In the genomic region with DNA sequence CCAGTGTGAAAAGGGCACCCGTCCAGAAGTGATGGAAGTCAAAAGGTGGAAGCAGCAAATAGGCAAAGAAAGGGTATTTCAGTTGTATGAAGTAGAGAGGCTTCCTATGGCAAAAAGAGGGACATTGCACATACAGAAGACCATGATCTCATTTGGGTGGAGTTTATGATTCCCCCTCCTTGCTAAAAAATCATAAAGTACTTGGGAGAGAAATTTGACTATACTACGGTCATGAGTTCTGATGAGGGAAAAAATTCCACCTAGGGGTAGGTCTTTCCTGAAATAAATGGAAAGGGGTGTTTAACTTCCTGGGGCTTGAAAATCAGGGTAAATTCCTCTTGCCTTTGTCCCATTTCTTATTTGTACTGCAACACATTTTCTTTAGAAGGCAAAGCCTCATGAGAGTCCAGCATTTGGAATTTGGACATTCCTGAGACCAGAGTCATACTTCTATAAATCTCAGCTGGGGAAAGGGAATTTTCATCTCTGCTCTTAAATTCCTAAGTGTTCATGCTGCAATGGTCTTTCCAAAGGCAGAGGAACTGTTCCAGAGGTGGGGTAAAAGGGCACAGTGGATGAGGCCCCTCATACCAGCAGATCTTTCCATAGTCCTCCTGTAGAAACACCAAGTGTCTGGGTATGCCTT, we compare ENCODE assay signal across 10 cellular contexts. TPM values are rescaled to one million over a fixed set of nuclear protein-coding genes. Genes with fewer than 3 reads are reported as not detected.
DNase-seq lines count a peak whose midpoint lies in the region; ATAC-seq and TF ChIP-seq lines count a peak whose summit lies in the region.
"Had no signal": no experiment of that assay in that cellular context is flagged by ENCODE, and none has a peak within 500 bp of the region (broad histone marks: within the 10 kb centered on the region; RNA-seq: fewer than 3 reads in every experiment).

No MANE protein-coding gene starts in this region.

- intact Hi-C loops in ascending aorta (cut with DNase I) (loop anchor here (5.0 kb wide), 1 partner anchor 1301 kb away; the partner anchor contains the start of gene EEF2K), left cardiac atrium (cut with DNase I) (loop anchor here in 1 of 2 donors (10.0 kb wide), 1 partner anchor 52 kb away; no protein-coding TSS in a partner anchor)

- no peaks in the 10 kb centered on the region for H3K9me3 ChIP-seq in ascending aorta
- no peaks in the 10 kb centered on the region for H3K9me3 ChIP-seq in skeletal muscle satellite cell (replicated peaks; ENCODE audit: low read length)

- H3K27ac ChIP-seq in ascending aorta = peak overlapping the region; percentile 96 to 100

- H3K27me3 ChIP-seq in ascending aorta (no peaks in the 10 kb centered on the region), skeletal muscle satellite cell (ENCODE audit: control insufficient read depth, insufficient read depth, low read length) (no peaks in the 10 kb centered on the region)

- DNase-seq in GM04504 (ENCODE audit: low read depth) (peak; percentile 76), ascending aorta (ENCODE audit: low spot score in 2 of 2) (peak in 1 of 2 donors; percentile 76), left cardiac atrium (no peak), inferior parietal cortex (ENCODE audit: extremely low spot score) (no peak), NCI-H1092 (lab: John Stamatoyannopoulos, UW) (no peak), NCI-H2107 treated with DMSO at 0.1 percent for 48 hours (lab: John Stamatoyannopoulos, UW; ENCODE audit: unreplicated experiment) (no peak)
- DNase-seq: activated T-cell treated with anti-CD3 and anti-CD28 coated beads, Interleukin-2, amount 50 U/mL, for 24 hours; SHP77 had no signal

- no peak for TF ChIP-seq CTCF in ascending aorta (IDR thresholded peaks at IDR 0.05)

- H3K4me3 ChIP-seq in ascending aorta = peak overlapping the region in 1 of 2 donors; percentile 38
- peak overlapping the region; percentile 58 for H3K4me3 ChIP-seq in skeletal muscle satellite cell (ENCODE audit: low read length)

- H3K4me2 ChIP-seq in skeletal muscle satellite cell (ENCODE audit: low read length) = peak overlapping the region; percentile 75

- H3K9ac ChIP-seq in skeletal muscle satellite cell (ENCODE audit: low read depth, low read length) = peak overlapping the region; percentile 80

- peaks cover 24 to 87% of the 10 kb centered on the region in 2 donors for H3K4me1 ChIP-seq in ascending aorta
- peaks cover 83% of the 10 kb centered on the region for H3K4me1 ChIP-seq in skeletal muscle satellite cell (ENCODE audit: control insufficient read depth, insufficient read depth, low read length)

- peak; percentile 49 to 60 for ATAC-seq in left cardiac atrium
- ATAC-seq in HG02973 (IDR thresholded peaks at IDR 0.05; ENCODE audit: unreplicated experiment) = no peak

- no peaks in the 10 kb centered on the region for H3K36me3 ChIP-seq in ascending aorta
- no peaks in the 10 kb centered on the region for H3K36me3 ChIP-seq in skeletal muscle satellite cell (ENCODE audit: insufficient read depth, low read length)

RNA-seq across cellular contexts. Expression of gene LYRM1, which starts 5.8 kb away (rescaled TPM):
- total RNA-seq in ascending aorta (3.9 TPM), left cardiac atrium (10 to 100 TPM; 32.6 TPM)
- total RNA-seq in skeletal muscle satellite cell (2012; rRNA removed) = 50.5 and 66.7 TPM in 2 replicates

RNA-seq across cellular contexts. Expression of gene DCUN1D3, which starts 6.2 kb away (rescaled TPM):
- total RNA-seq in ascending aorta (9.8 TPM), left cardiac atrium (10 to 100 TPM; 15.6 to 27.4 TPM)
- total RNA-seq in skeletal muscle satellite cell (2012; rRNA removed) = 28.2 and 29.4 TPM in 2 replicates
